ENCODE assay signal across 21 cellular contexts in the genomic region with DNA sequence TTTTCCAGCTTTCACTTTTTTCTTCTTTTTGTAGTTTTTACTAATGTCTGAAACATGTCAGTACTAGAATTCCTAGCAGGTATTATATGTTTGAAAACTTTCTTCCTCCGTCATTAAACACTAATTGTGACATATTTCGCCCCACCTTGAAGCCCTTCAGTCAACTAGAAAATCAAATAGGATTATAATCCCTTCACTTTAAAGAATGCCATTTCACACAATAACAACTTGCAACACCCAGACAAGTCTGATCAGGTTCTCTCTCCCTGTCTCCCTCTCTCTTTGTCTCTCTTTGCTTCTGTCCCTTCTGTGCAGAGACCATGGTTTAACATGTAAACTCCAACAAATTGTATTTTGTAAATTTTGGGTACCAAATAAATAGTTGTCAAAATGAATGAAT.
DNase-seq lines count a peak whose midpoint lies in the region; ATAC-seq, FAIRE-seq and TF ChIP-seq lines count a peak whose summit lies in the region.
"Had no signal": no experiment of that assay in that cellular context is flagged by ENCODE, and none has a peak within 500 bp of the region (broad histone marks: within the 10 kb centered on the region; RNA-seq: fewer than 3 reads in every experiment).

No MANE protein-coding gene starts in this region.

- CTCF ChIA-PET in SK-N-SH (lab: Yijun Ruan, JAX) (no interaction called here), mammary epithelial cell (lab: Charles Lee; ENCODE audit: low non-redundant PET) (no interaction called here)

- no peaks in the 10 kb centered on the region for H3K27me3 ChIP-seq in SK-N-SH (ENCODE audit: insufficient read depth)
- no peaks in the 10 kb centered on the region for H3K27me3 ChIP-seq in mammary epithelial cell (ENCODE audit: insufficient read depth, low read length)
- no peaks in the 10 kb centered on the region for H3K27me3 ChIP-seq in pancreas
- H3K27me3 ChIP-seq: BLaER1 treated with 17β-estradiol and CSF1 and Interleukin-3, amounts not matched to agents 10 nM and 100 nM had no signal

- H3K4me3 ChIP-seq in SK-N-SH (ENCODE audit: low read depth in 2 of 2, low read length in 1 of 2) (no peak overlapping the region), mammary epithelial cell (replicated peaks in 1 of 3; ENCODE audit: insufficient read depth in 1 of 3, low read depth in 2 of 3, low read length in 3 of 3) (no peak overlapping the region), retinal pigment epithelial cell (ENCODE audit: low read length) (no peak overlapping the region), pancreas (no peak overlapping the region)
- H3K4me3 ChIP-seq: BLaER1 treated with 17β-estradiol and CSF1 and Interleukin-3, amounts not matched to agents 10 nM and 100 nM; GM23338 had no signal

- no peaks in the 10 kb centered on the region for H4K20me1 ChIP-seq in SK-N-SH (ENCODE audit: insufficient read depth)
- H4K20me1 ChIP-seq in mammary epithelial cell (ENCODE audit: insufficient read depth, low read length) = no peaks in the 10 kb centered on the region
- H4K20me1 ChIP-seq: BLaER1 treated with 17β-estradiol and CSF1 and Interleukin-3, amounts not matched to agents 10 nM and 100 nM had no signal

- ATAC-seq in SK-N-SH treated with all-trans-retinoic acid at 6 μM for 48 hours (no peak), esophagus mucosa (peak; percentile 97), pancreas (no peak)
- ATAC-seq: GM23338, HCT116 had no signal

- H3K4me2 ChIP-seq in SK-N-SH = no peak overlapping the region
- H3K4me2 ChIP-seq in mammary epithelial cell (ENCODE audit: insufficient read depth, low read depth, low read length) = peak overlapping the region; percentile 13
- H3K4me2 ChIP-seq: BLaER1 treated with 17β-estradiol and CSF1 and Interleukin-3, amounts not matched to agents 10 nM and 100 nM; GM23338 had no signal

- no peaks in the 10 kb centered on the region for H3K9me2 ChIP-seq in SK-N-SH

- dilution Hi-C loops in mammary epithelial cell (cut with HindIII; ENCODE audit: low sequenced_read_pairs) = no loop called here

- no peaks in the 10 kb centered on the region for H3K36me3 ChIP-seq in SK-N-SH (replicated peaks in 1 of 2; ENCODE audit: control insufficient read depth in 1 of 2, insufficient read depth in 2 of 2, low read length in 1 of 2)
- H3K36me3 ChIP-seq in mammary epithelial cell (ENCODE audit: insufficient read depth, low read length) = no peaks in the 10 kb centered on the region
- no peaks in the 10 kb centered on the region for H3K36me3 ChIP-seq in pancreas
- H3K36me3 ChIP-seq: BLaER1 treated with 17β-estradiol and CSF1 and Interleukin-3, amounts not matched to agents 10 nM and 100 nM had no signal

- FAIRE-seq in pancreas (lab: Jason Lieb, UNC) = no peak
- FAIRE-seq: A204.1, D721Med, GM12891, GM18507 had no signal

- BruUV-seq in mammary epithelial cell (replicated peaks; lab: Mats Ljungman, UMichigan) = no TSS peak

- H3K9me3 ChIP-seq in SK-N-SH = no peaks in the 10 kb centered on the region
- no peaks in the 10 kb centered on the region for H3K9me3 ChIP-seq in mammary epithelial cell (replicated peaks; ENCODE audit: insufficient read depth, low read length)
- no peaks in the 10 kb centered on the region for H3K9me3 ChIP-seq in pancreas
- H3K9me3 ChIP-seq: BLaER1 treated with 17β-estradiol and CSF1 and Interleukin-3, amounts not matched to agents 10 nM and 100 nM had no signal

- DNase-seq in SK-N-SH (no peak), mammary epithelial cell (peak; percentile 25), retinal pigment epithelial cell (ENCODE audit: low read depth) (peak; percentile 16), NCI-H526 (lab: John Stamatoyannopoulos, UW) (no peak), pancreas (no peak)
- DNase-seq: CD4-positive, alpha-beta T cell; CD8-positive, alpha-beta memory T cell; DMS 273 treated with DMSO at 0.1 percent for 48 hours; DMS79 treated with DMSO at 0.1 percent for 48 hours; GF-D8; H9 had no signal

- intact Hi-C loops in mammary epithelial cell (cut with micrococcal nuclease) = no loop called here
- intact Hi-C loops in pancreas (cut with DNase I) = no loop called here

- POLR2A ChIA-PET in SK-N-SH (lab: Yijun Ruan, JAX) = no interaction called here

- no peaks in the 10 kb centered on the region; a peak in 1 of 4 replicates for H3K4me1 ChIP-seq in SK-N-SH (ENCODE audit: control insufficient read depth in 1 of 2, insufficient read depth in 2 of 2, low read depth in 1 of 2, low read length in 1 of 2)
- H3K4me1 ChIP-seq in mammary epithelial cell (ENCODE audit: insufficient read depth, low read length) = peaks cover 3% of the 10 kb centered on the region
- H3K4me1 ChIP-seq in pancreas = no peaks in the 10 kb centered on the region
- H3K4me1 ChIP-seq: BLaER1 treated with 17β-estradiol and CSF1 and Interleukin-3, amounts not matched to agents 10 nM and 100 nM had no signal

- H3K79me2 ChIP-seq in SK-N-SH (ENCODE audit: insufficient read depth) = no peaks in the 10 kb centered on the region
- no peaks in the 10 kb centered on the region for H3K79me2 ChIP-seq in mammary epithelial cell (ENCODE audit: insufficient read depth, low read length)

- 0 out of 2 replicates have a peak overlapping the region, but pooled peaks have one; percentile 12 for H2AFZ ChIP-seq in SK-N-SH (ENCODE audit: low read depth)
- H2AFZ ChIP-seq in mammary epithelial cell (ENCODE audit: low read depth, low read length) = no peak overlapping the region
- H2AFZ ChIP-seq: GM23338 had no signal

- no peaks in the 10 kb centered on the region for H3F3A ChIP-seq in SK-N-SH (replicated peaks; ENCODE audit: insufficient read depth)

- H3K27ac ChIP-seq in SK-N-SH (ENCODE audit: low read depth in 2 of 2, low read length in 1 of 2) (no peak overlapping the region), mammary epithelial cell (ENCODE audit: insufficient read depth, low read depth, low read length) (no peak overlapping the region), pancreas (no peak overlapping the region)
- H3K27ac ChIP-seq: 22Rv1; BLaER1 treated with 17β-estradiol and CSF1 and Interleukin-3, amounts not matched to agents 10 nM and 100 nM had no signal

- H3K9ac ChIP-seq in SK-N-SH (no peak overlapping the region), mammary epithelial cell (ENCODE audit: insufficient read depth, low read length) (no peak overlapping the region)
- H3K9ac ChIP-seq: BLaER1 treated with 17β-estradiol and CSF1 and Interleukin-3, amounts not matched to agents 10 nM and 100 nM had no signal

- TF ChIP-seq CTCF in SK-N-SH (IDR thresholded peaks at IDR 0.05) (no peak), mammary epithelial cell (conservative IDR thresholded peaks at IDR 0.05 in 1 of 2, IDR thresholded peaks at IDR 0.05 in 1 of 2; ENCODE audit: extremely low read depth in 1 of 2, insufficient read depth in 1 of 2, low read depth in 1 of 2, low read length in 2 of 2) (no peak), retinal pigment epithelial cell (conservative IDR thresholded peaks at IDR 0.05; ENCODE audit: low read depth, low read length) (no peak), pancreas (IDR thresholded peaks at IDR 0.05) (no peak)

- no peak for TF ChIP-seq RAD21 in SK-N-SH (IDR thresholded peaks at IDR 0.05; ENCODE audit: low read length)

- in situ Hi-C loops in mammary epithelial cell (cut with MboI; ENCODE audit: low sequenced_read_pairs in 2 of 2) = no loop called here

- no peak for TF ChIP-seq EP300 in SK-N-SH (IDR thresholded peaks at IDR 0.05; ENCODE audit: borderline replicate concordance in 1 of 2, low read depth in 1 of 2, low read length in 1 of 2)

- 50% methylated on average over 2 of the region's 2 CpGs for WGBS in SK-N-SH (ENCODE audit: low lambda C conversion rate)
- WGBS in mammary epithelial cell (ENCODE audit: low coverage, missing lambda C conversion rate) = 100% methylated on average over 2 of the region's 2 CpGs
- 70 to 78% methylated on average over 2 of the region's 2 CpGs for WGBS in pancreas, 2 donors

TF ChIP-seq in SK-N-SH, 30 proteins besides CTCF, POLR2A, EP300 and RAD21:
- TF ChIP-seq MXI1 (IDR thresholded peaks at IDR 0.05; ENCODE audit: low read depth, low read length) (no peak), FOSL2 (IDR thresholded peaks at IDR 0.05; ENCODE audit: borderline replicate concordance, low read depth) (no peak), RFX5 (IDR thresholded peaks at IDR 0.05; ENCODE audit: low read length) (no peak), TAF1 (IDR thresholded peaks at IDR 0.05; ENCODE audit: borderline replicate concordance, low read depth, low read length) (no peak)
- TF ChIP-seq, protein P1, sequence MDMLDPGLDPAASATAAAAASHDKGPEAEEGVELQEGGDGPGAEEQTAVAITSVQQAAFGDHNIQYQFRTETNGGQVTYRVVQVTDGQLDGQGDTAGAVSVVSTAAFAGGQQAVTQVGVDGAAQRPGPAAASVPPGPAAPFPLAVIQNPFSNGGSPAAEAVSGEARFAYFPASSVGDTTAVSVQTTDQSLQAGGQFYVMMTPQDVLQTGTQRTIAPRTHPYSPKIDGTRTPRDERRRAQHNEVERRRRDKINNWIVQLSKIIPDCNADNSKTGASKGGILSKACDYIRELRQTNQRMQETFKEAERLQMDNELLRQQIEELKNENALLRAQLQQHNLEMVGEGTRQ (IDR thresholded peaks at IDR 0.05; ENCODE audit: borderline replicate concordance, low read depth, low read length) = no peak

TF ChIP-seq in SK-N-SH treated with all-trans-retinoic acid at 6 μM for 48 hours, 23 proteins besides CTCF, POLR2A, EP300 and RAD21 (continues in another document):
- TF ChIP-seq ZNF70 (CRISPR knock-in tag; IDR thresholded peaks at IDR 0.05) (no peak), GLIS3 (CRISPR knock-in tag; IDR thresholded peaks at IDR 0.05) (no peak), OSR1 (CRISPR knock-in tag; IDR thresholded peaks at IDR 0.05) (no peak), ZC3H10 (CRISPR knock-in tag; IDR thresholded peaks at IDR 0.05) (no peak), ZFP30 (CRISPR knock-in tag; IDR thresholded peaks at IDR 0.05) (no peak), SNAI2 (CRISPR knock-in tag; IDR thresholded peaks at IDR 0.05) (no peak), ESRRG (CRISPR knock-in tag; IDR thresholded peaks at IDR 0.05) (no peak), ZNF565 (CRISPR knock-in tag; conservative IDR thresholded peaks at IDR 0.05; ENCODE audit: low read depth) (no peak)
- TF ChIP-seq, protein P2, sequence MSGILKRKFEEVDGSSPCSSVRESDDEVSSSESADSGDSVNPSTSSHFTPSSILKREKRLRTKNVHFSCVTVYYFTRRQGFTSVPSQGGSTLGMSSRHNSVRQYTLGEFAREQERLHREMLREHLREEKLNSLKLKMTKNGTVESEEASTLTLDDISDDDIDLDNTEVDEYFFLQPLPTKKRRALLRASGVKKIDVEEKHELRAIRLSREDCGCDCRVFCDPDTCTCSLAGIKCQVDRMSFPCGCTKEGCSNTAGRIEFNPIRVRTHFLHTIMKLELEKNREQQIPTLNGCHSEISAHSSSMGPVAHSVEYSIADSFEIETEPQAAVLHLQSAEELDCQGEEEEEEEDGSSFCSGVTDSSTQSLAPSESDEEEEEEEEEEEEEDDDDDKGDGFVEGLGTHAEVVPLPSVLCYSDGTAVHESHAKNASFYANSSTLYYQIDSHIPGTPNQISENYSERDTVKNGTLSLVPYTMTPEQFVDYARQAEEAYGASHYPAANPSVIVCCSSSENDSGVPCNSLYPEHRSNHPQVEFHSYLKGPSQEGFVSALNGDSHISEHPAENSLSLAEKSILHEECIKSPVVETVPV (CRISPR knock-in tag; IDR thresholded peaks at IDR 0.05) = no peak

Comparison
In these comparisons a context has a peak if more than half of its experiments do, and no peak if none do; other contexts are left out.
1. DNase-seq: peak in mammary epithelial cell (single experiment) and retinal pigment epithelial cell (single experiment); none in SK-N-SH (single experiment), NCI-H526 (0 of 2) and pancreas (0 of 6).